Comparison of ENCODE assay signal across 8 cellular contexts in genomic region chr5:69007726-69008368, GRCh38.
DNase-seq lines count a peak whose midpoint lies in the region; ATAC-seq, FAIRE-seq and TF ChIP-seq lines count a peak whose summit lies in the region.

No MANE protein-coding gene starts in this region.

- 14 to 23% methylated on average over 4 of the region's 4 CpGs for WGBS in lung, 2 donors

- peak; percentile 84 for FAIRE-seq in GM12892 (lab: Jason Lieb, UNC)

- no peak overlapping the region for H3K4me3 Mint-ChIP-seq in activated CD4-positive, alpha-beta T cell treated with anti-CD3 and anti-CD28 coated beads, Interleukin-2, amount 10 ng/mL, durations not matched to agents 7 days and 5 days

- no peak overlapping the region for H3K27ac Mint-ChIP-seq in activated CD4-positive, alpha-beta T cell treated with anti-CD3 and anti-CD28 coated beads, Interleukin-2, amount 10 ng/mL, durations not matched to agents 7 days and 5 days

- H3K27me3 ChIP-seq in lung (ENCODE audit: control insufficient read depth, insufficient read depth) = no peaks in the 10 kb centered on the region

- no peaks in the 10 kb centered on the region for H3K4me1 ChIP-seq in lung (ENCODE audit: control insufficient read depth in 2 of 2, insufficient read depth in 2 of 2, low read length in 2 of 2)

- POLR2A ChIA-PET in activated CD4-positive, alpha-beta T cell treated with anti-CD3 and anti-CD28 coated beads, Interleukin-2, amount 10 ng/mL, durations not matched to agents 7 days and 5 days (lab: Charles Lee) = no interaction called here

- DNase-seq in 8988T (peak; percentile 27), GM12892 (ENCODE audit: insufficient read length) (peak; percentile 38), NCI-H2196 (lab: John Stamatoyannopoulos, UW; ENCODE audit: unreplicated experiment) (peak; percentile 30), coronary artery (ENCODE audit: low spot score) (no peak), lung (ENCODE audit: low spot score) (peak; percentile 48)
- DNase-seq in activated CD4-positive, alpha-beta T cell treated with anti-CD3 and anti-CD28 coated beads, Interleukin-2, amount 10 ng/mL, durations not matched to agents 7 days and 5 days = peak; percentile 80
- peak; percentile 40 for DNase-seq in stimulated activated CD8-positive, alpha-beta memory T cell treated with anti-CD3 and anti-CD28 coated beads, Interleukin-15, amount 100 ng/mL, for 24 hours (ENCODE audit: low read depth)

- H3K4me1 Mint-ChIP-seq in activated CD4-positive, alpha-beta T cell treated with anti-CD3 and anti-CD28 coated beads, Interleukin-2, amount 10 ng/mL, durations not matched to agents 7 days and 5 days = no peaks in the 10 kb centered on the region

- H3K9me3 ChIP-seq in lung (ENCODE audit: control insufficient read depth in 2 of 2, insufficient read depth in 1 of 2, low read length in 1 of 2) = no peaks in the 10 kb centered on the region

- TF ChIP-seq CTCF in coronary artery (IDR thresholded peaks at IDR 0.05) (peak; percentile 28), lung (IDR thresholded peaks at IDR 0.05; ENCODE audit: control extremely low read depth, extremely low read depth) (peak; percentile 45)

- no peaks in the 10 kb centered on the region for H3K36me3 Mint-ChIP-seq in activated CD4-positive, alpha-beta T cell treated with anti-CD3 and anti-CD28 coated beads, Interleukin-2, amount 10 ng/mL, durations not matched to agents 7 days and 5 days (ENCODE audit: low read depth)

- H3K27me3 Mint-ChIP-seq in activated CD4-positive, alpha-beta T cell treated with anti-CD3 and anti-CD28 coated beads, Interleukin-2, amount 10 ng/mL, durations not matched to agents 7 days and 5 days = peaks cover 28% of the 10 kb centered on the region

- no peaks in the 10 kb centered on the region for H3K36me3 ChIP-seq in lung (ENCODE audit: control insufficient read depth in 2 of 2, insufficient read depth in 2 of 2, low read length in 2 of 2)

- no peak overlapping the region for H3K4me3 ChIP-seq in coronary artery
- H3K4me3 ChIP-seq in lung = no peak overlapping the region

- no peak for TF ChIP-seq POLR2A in GM12892 (IDR thresholded peaks at IDR 0.05; ENCODE audit: low read depth, low read length)

- ATAC-seq in HG02938 (IDR thresholded peaks at IDR 0.05; ENCODE audit: unreplicated experiment) (peak; percentile 89), lung (ENCODE audit: insufficient read depth, low FRiP score) (no peak)

- CTCF ChIA-PET in activated CD4-positive, alpha-beta T cell treated with anti-CD3 and anti-CD28 coated beads, Interleukin-2, amount 10 ng/mL, durations not matched to agents 7 days and 5 days (lab: Charles Lee) = interaction anchor here (0.6 to 1.3 kb wide), 2 partner anchors 15 to 821 kb away, joined by 4 to 5 read pairs; no protein-coding TSS in a partner anchor

- H3K27ac ChIP-seq in coronary artery = no peak overlapping the region
- no peak overlapping the region for H3K27ac ChIP-seq in lung (ENCODE audit: low read depth in 1 of 2, low read length in 1 of 2)

- no peaks in the 10 kb centered on the region for H3K9me3 Mint-ChIP-seq in activated CD4-positive, alpha-beta T cell treated with anti-CD3 and anti-CD28 coated beads, Interleukin-2, amount 10 ng/mL, durations not matched to agents 7 days and 5 days
